10 cellular contexts compared by ENCODE assay signal in the genomic region with DNA sequence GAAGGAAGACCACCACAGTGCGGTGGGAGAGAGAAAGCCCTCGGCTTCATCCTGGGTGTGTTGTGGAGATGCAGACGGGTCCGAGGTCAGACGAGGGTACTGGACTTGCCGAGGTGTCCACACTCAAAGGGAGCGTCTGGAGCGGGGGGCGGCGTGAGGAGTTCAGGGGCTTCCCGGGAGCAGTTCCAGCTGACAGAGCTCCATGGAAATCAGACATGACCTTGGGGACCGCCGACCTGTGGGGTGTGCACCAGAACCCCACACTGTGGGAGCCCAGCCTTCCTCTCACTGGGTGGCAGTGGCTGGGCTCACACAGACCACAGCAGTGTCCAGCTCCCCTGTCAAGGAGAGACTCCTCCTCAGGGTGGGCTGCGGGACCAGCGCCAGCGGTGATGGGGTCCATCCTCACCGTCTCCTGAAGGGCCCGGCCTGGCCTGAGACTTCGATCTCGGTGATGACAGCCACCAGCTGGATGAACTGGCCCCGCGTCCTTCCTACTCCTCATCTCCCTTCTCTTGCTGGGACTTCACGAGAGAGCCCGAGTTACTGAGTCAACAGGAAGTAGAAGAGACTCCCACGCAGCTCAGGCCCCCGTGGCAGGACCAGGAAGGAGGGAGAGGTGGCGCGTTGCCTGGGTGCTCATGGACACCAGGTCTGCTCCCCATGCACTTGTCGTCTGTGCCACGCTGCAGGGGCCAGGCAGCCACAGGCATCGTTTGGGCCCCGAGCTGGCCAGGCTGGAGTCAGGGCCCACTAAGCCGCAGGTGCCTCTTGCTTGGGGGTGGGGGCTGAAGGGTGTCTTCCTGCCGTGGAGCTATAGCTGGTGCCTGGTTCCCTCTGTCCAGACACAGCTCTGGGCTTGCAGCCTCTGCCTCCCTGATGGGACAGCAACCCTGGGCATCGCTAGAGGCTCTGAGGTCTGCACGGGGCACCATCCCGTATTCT.
DNase-seq lines count a peak whose midpoint lies in the region; TF ChIP-seq lines count a peak whose summit lies in the region.
"Had no signal": no experiment of that assay in that cellular context is flagged by ENCODE, and none has a peak within 500 bp of the region (broad histone marks: within the 10 kb centered on the region; RNA-seq: fewer than 3 reads in every experiment).

No MANE protein-coding gene starts in this region.

- H3K27ac ChIP-seq in testis = peak overlapping the region; percentile 30 to 45
- H3K27ac ChIP-seq: gastrocnemius medialis had no signal

- no peak overlapping the region for H3K4me3 ChIP-seq in testis
- H3K4me3 ChIP-seq: gastrocnemius medialis had no signal

- no peaks in the 10 kb centered on the region for H3K27me3 ChIP-seq in testis

- H3K9me3 ChIP-seq in testis = no peaks in the 10 kb centered on the region

- intact Hi-C loops in testis (cut with DNase I; ENCODE audit: low total_unique reads) = no loop called here

- peak; percentile 14 for DNase-seq in activated T-cell treated with anti-CD3 and anti-CD28 coated beads, Interleukin-2, amount 50 U/mL, for 1 hour
- DNase-seq in activated T-cell treated with anti-CD3 and anti-CD28 coated beads for 4 hours = no peak
- peak; percentile 52 for DNase-seq in UCSD-AML1 (lab: John Stamatoyannopoulos, UW; ENCODE audit: unreplicated experiment)
- DNase-seq in islet precursor cell = peak; percentile 56
- DNase-seq in testis = peak; percentile 53
- DNase-seq in NCI-H2081 treated with DMSO at 0.1 percent for 48 hours (lab: John Stamatoyannopoulos, UW) = no peak
- no peak for DNase-seq in NCI-H524 (lab: John Stamatoyannopoulos, UW)
- DNase-seq in NOMO-1 (lab: John Stamatoyannopoulos, UW; ENCODE audit: unreplicated experiment in 2 of 2) = no peak
- DNase-seq: gastrocnemius medialis, NCI-H774 had no signal

- no peak for TF ChIP-seq CTCF in testis (IDR thresholded peaks at IDR 0.05)

- peaks cover 29% of the 10 kb centered on the region for H3K4me1 ChIP-seq in testis

- no peaks in the 10 kb centered on the region for H3K36me3 ChIP-seq in testis (ENCODE audit: low read depth, missing control alignments)
- H3K36me3 ChIP-seq: gastrocnemius medialis had no signal

- no peak for TF ChIP-seq POLR2A in testis (IDR thresholded peaks at IDR 0.05)

- WGBS in testis, 2 donors = 58 to 64% methylated on average over 29 to 37 of the region's 37 CpGs

Comparison
In these comparisons a context has a peak if more than half of its experiments do, and no peak if none do; other contexts are left out.
1. DNase-seq: peak in activated T-cell treated with anti-CD3 and anti-CD28 coated beads, Interleukin-2, amount 50 U/mL, for 1 hour (single experiment), UCSD-AML1 (single experiment), islet precursor cell (single experiment) and testis (single experiment); none in activated T-cell treated with anti-CD3 and anti-CD28 coated beads for 4 hours (single experiment), NCI-H2081 treated with DMSO at 0.1 percent for 48 hours (single experiment), NCI-H524 (0 of 2) and NOMO-1 (0 of 2).